In the genomic region with DNA sequence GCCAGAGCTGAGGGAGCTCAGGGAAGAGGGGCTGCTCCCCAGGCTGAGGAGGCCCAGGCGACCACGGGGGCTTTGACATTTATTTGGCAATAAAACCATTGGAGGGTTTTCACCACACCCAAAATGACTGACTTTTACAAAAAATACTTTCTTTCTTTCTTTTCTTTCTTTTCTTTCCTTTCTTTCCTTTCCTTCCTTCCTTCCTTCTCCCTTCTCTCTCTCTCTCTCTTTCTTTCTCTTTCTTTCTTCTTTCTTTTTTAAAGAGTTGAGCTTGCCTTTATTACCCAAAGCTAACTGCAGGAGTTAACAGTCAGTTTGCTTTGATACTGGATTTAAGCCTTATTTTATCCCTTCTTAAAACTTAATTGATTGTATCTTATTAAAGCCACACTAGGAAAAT, we compare ENCODE assay signal across 2 cellular contexts.
TF ChIP-seq lines count a peak whose summit lies in the region.

No MANE protein-coding gene starts in this region.

TF ChIP-seq in SK-N-SH, 30 proteins besides CTCF, POLR2A, EP300 and RAD21 (continued from another document):
- TF ChIP-seq, protein P1, sequence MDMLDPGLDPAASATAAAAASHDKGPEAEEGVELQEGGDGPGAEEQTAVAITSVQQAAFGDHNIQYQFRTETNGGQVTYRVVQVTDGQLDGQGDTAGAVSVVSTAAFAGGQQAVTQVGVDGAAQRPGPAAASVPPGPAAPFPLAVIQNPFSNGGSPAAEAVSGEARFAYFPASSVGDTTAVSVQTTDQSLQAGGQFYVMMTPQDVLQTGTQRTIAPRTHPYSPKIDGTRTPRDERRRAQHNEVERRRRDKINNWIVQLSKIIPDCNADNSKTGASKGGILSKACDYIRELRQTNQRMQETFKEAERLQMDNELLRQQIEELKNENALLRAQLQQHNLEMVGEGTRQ (IDR thresholded peaks at IDR 0.05; ENCODE audit: borderline replicate concordance, low read depth, low read length), result no peak
- no peak for TF ChIP-seq SMC3 (IDR thresholded peaks at IDR 0.05; ENCODE audit: low read depth, low read length)
- no peak for TF ChIP-seq CHD2 (IDR thresholded peaks at IDR 0.05; ENCODE audit: low read length, partially characterized antibody)
- no peak for TF ChIP-seq JUND (IDR thresholded peaks at IDR 0.05)
- no peak for TF ChIP-seq NFIC (IDR thresholded peaks at IDR 0.05; ENCODE audit: borderline replicate concordance)
TF ChIP-seq in SK-N-SH: peak in this region for 0.

TF ChIP-seq in SK-N-SH treated with all-trans-retinoic acid at 6 μM for 48 hours, 23 proteins besides CTCF, POLR2A, EP300 and RAD21 (continued from another document):
- TF ChIP-seq, protein P2, sequence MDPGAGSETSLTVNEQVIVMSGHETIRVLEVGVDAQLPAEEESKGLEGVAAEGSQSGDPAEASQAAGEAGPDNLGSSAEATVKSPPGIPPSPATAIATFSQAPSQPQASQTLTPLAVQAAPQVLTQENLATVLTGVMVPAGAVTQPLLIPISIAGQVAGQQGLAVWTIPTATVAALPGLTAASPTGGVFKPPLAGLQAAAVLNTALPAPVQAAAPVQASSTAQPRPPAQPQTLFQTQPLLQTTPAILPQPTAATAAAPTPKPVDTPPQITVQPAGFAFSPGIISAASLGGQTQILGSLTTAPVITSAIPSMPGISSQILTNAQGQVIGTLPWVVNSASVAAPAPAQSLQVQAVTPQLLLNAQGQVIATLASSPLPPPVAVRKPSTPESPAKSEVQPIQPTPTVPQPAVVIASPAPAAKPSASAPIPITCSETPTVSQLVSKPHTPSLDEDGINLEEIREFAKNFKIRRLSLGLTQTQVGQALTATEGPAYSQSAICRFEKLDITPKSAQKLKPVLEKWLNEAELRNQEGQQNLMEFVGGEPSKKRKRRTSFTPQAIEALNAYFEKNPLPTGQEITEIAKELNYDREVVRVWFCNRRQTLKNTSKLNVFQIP (CRISPR knock-in tag; IDR thresholded peaks at IDR 0.05; ENCODE audit: borderline replicate concordance, low read depth), result no peak
- TF ChIP-seq ZNF8 (CRISPR knock-in tag; IDR thresholded peaks at IDR 0.05) (no peak), RARB (CRISPR knock-in tag; IDR thresholded peaks at IDR 0.05) (no peak), ISL1 (CRISPR knock-in tag; IDR thresholded peaks at IDR 0.05) (no peak), BACH2 (CRISPR knock-in tag; IDR thresholded peaks at IDR 0.05; ENCODE audit: borderline replicate concordance) (no peak), ZFP3 (CRISPR knock-in tag; IDR thresholded peaks at IDR 0.05) (no peak), GLIS3 (CRISPR knock-in tag; IDR thresholded peaks at IDR 0.05) (no peak), TCF4 (CRISPR knock-in tag; IDR thresholded peaks at IDR 0.05; ENCODE audit: borderline replicate concordance) (no peak), ZC3H10 (CRISPR knock-in tag; IDR thresholded peaks at IDR 0.05) (no peak), PPARA (CRISPR knock-in tag; IDR thresholded peaks at IDR 0.05; ENCODE audit: borderline replicate concordance) (no peak), OSR1 (CRISPR knock-in tag; IDR thresholded peaks at IDR 0.05) (no peak), TOX (CRISPR knock-in tag; IDR thresholded peaks at IDR 0.05; ENCODE audit: borderline replicate concordance) (no peak), SNAI2 (CRISPR knock-in tag; IDR thresholded peaks at IDR 0.05) (no peak), ZFP30 (CRISPR knock-in tag; IDR thresholded peaks at IDR 0.05) (no peak), ZNF565 (CRISPR knock-in tag; conservative IDR thresholded peaks at IDR 0.05; ENCODE audit: low read depth) (no peak)
- TF ChIP-seq, protein P3, sequence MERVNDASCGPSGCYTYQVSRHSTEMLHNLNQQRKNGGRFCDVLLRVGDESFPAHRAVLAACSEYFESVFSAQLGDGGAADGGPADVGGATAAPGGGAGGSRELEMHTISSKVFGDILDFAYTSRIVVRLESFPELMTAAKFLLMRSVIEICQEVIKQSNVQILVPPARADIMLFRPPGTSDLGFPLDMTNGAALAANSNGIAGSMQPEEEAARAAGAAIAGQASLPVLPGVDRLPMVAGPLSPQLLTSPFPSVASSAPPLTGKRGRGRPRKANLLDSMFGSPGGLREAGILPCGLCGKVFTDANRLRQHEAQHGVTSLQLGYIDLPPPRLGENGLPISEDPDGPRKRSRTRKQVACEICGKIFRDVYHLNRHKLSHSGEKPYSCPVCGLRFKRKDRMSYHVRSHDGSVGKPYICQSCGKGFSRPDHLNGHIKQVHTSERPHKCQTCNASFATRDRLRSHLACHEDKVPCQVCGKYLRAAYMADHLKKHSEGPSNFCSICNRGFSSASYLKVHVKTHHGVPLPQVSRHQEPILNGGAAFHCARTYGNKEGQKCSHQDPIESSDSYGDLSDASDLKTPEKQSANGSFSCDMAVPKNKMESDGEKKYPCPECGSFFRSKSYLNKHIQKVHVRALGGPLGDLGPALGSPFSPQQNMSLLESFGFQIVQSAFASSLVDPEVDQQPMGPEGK (CRISPR knock-in tag; IDR thresholded peaks at IDR 0.05; ENCODE audit: borderline replicate concordance), result no peak
- TF ChIP-seq, protein P4, sequence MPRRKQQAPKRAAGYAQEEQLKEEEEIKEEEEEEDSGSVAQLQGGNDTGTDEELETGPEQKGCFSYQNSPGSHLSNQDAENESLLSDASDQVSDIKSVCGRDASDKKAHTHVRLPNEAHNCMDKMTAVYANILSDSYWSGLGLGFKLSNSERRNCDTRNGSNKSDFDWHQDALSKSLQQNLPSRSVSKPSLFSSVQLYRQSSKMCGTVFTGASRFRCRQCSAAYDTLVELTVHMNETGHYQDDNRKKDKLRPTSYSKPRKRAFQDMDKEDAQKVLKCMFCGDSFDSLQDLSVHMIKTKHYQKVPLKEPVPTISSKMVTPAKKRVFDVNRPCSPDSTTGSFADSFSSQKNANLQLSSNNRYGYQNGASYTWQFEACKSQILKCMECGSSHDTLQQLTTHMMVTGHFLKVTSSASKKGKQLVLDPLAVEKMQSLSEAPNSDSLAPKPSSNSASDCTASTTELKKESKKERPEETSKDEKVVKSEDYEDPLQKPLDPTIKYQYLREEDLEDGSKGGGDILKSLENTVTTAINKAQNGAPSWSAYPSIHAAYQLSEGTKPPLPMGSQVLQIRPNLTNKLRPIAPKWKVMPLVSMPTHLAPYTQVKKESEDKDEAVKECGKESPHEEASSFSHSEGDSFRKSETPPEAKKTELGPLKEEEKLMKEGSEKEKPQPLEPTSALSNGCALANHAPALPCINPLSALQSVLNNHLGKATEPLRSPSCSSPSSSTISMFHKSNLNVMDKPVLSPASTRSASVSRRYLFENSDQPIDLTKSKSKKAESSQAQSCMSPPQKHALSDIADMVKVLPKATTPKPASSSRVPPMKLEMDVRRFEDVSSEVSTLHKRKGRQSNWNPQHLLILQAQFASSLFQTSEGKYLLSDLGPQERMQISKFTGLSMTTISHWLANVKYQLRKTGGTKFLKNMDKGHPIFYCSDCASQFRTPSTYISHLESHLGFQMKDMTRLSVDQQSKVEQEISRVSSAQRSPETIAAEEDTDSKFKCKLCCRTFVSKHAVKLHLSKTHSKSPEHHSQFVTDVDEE (CRISPR knock-in tag; IDR thresholded peaks at IDR 0.05), result no peak
